9 cellular contexts compared by ENCODE assay signal in the genomic region with DNA sequence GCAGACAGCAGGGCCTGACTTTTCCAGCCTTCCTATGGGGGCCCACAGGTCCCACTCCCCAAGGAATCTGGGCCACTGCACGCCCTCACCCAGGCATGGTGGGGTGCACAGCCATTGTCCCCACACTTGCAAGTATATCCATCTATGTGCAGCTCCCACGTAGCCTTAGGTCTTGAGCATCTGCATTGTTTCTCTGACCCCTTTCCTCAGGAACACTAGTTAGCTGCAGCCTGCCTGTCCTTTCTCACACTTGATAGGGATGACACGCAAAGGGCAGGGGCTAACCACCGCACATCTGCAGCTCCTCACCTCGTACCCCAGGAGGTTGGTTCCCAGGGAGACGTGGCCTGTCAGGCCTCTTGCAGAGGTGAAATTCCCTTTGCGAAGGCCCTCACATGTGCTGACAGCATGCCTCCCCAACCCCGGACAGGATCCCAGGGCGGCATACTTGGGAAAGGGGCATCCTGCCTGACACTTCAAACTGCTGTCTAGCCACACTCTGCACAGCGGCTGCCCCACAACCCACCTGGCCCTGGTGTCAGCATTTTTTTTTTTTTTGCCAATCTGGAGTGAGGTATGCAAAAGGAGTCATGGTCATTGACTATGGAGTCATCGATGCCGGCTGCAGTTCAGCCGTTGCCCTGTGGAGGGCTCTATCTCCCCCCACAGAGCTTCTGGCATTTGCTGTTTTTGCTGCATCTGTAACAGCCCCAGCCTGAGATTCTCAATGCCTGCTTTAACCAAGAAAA. TPM values are rescaled to one million over a fixed set of nuclear protein-coding genes. Genes with fewer than 3 reads are reported as not detected.
DNase-seq lines count a peak whose midpoint lies in the region; ATAC-seq, FAIRE-seq and TF ChIP-seq lines count a peak whose summit lies in the region.
"Had no signal": no experiment of that assay in that cellular context is flagged by ENCODE, and none has a peak within 500 bp of the region (broad histone marks: within the 10 kb centered on the region; RNA-seq: fewer than 3 reads in every experiment).

No MANE protein-coding gene starts in this region.

- no peak for TF ChIP-seq RAD21 in HepG2 (CRISPR knock-in tag; IDR thresholded peaks at IDR 0.05)

- H3K4me3 ChIP-seq in HepG2 (replicated peaks in 1 of 3; ENCODE audit: insufficient read depth in 1 of 3, low read depth in 2 of 3, low read length in 3 of 3): peak overlapping the region in 1 of 3 experiments; percentile 23; a peak in 1 of 6 replicates
- no peak overlapping the region for H3K4me3 ChIP-seq in stomach

- intact Hi-C loops in HepG2 (cut with micrococcal nuclease; ENCODE audit: unreplicated experiment): no loop called here
- intact Hi-C loops in stomach (cut with DNase I; ENCODE audit: low total_unique reads): loop anchor here (10.0 kb wide), 1 partner anchor 185 kb away; no protein-coding TSS in a partner anchor

- FAIRE-seq in HepG2 (lab: Jason Lieb, UNC): peak; percentile 51
- FAIRE-seq: islet of Langerhans had no signal

- peak overlapping the region; percentile 46 to 95 (median 86) for H3K4me3 Mint-ChIP-seq in IgD-negative memory B cell
- peak overlapping the region; percentile 77 for H3K4me3 Mint-ChIP-seq in T-helper 17 cell
- no peak overlapping the region for H3K4me3 Mint-ChIP-seq in chondrocyte (ENCODE audit: unreplicated experiment)

- H4K20me1 ChIP-seq in HepG2 (ENCODE audit: insufficient read depth, low read length): peaks cover 9% of the 10 kb centered on the region; the same call in 1 of the 2 replicates

- TF ChIP-seq CTCF in chondrocyte (IDR thresholded peaks at IDR 0.05) (peak; percentile 79), HepG2 (CRISPR knock-in tag; IDR thresholded peaks at IDR 0.05) (peak; percentile 59), stomach (IDR thresholded peaks at IDR 0.05) (peak in 5 of 7 experiments; percentile 34 to 81 (median 58))

- BruUV-seq in HepG2 (replicated peaks; lab: Mats Ljungman, UMichigan): no TSS peak

- TF ChIP-seq POLR2A in HepG2 (IDR thresholded peaks at IDR 0.05; ENCODE audit: insufficient read depth in 1 of 2, low read depth in 2 of 2, low read length in 2 of 2) (no peak), stomach (IDR thresholded peaks at IDR 0.05) (no peak)

- in situ Hi-C loops in HepG2 (cut with HindIII; ENCODE audit: extremely low pct_ligation_motif_present, low pct_unique_long_range_greater_than_20kb): no loop called here

- WGBS in HepG2 (ENCODE audit: low lambda C conversion rate): 49% methylated on average over 10 of the region's 13 CpGs
- 48 to 53% (median 51%) methylated on average over 10 to 13 of the region's 13 CpGs for WGBS in stomach, 5 donors

- POLR2A ChIA-PET in HepG2 (lab: Yijun Ruan, JAX): no interaction called here

- H3K79me2 ChIP-seq in HepG2 (ENCODE audit: insufficient read depth, low read length): peaks cover 13% of the 10 kb centered on the region

- H3K27me3 Mint-ChIP-seq in IgD-negative memory B cell (no peaks in the 10 kb centered on the region), T-helper 17 cell (no peaks in the 10 kb centered on the region), chondrocyte (ENCODE audit: low read depth) (peaks cover 2% of the 10 kb centered on the region)

- no peak for TF ChIP-seq EP300 in HepG2 (IDR thresholded peaks at IDR 0.05; ENCODE audit: low read depth in 2 of 2, low read length in 2 of 2)
- no peak for TF ChIP-seq EP300 in HepG2 (CRISPR knock-in tag; IDR thresholded peaks at IDR 0.05; ENCODE audit: borderline replicate concordance)
- no peak for TF ChIP-seq EP300 in stomach (IDR thresholded peaks at IDR 0.05)

- H3K9me3 Mint-ChIP-seq in IgD-negative memory B cell (no peaks in the 10 kb centered on the region), chondrocyte (ENCODE audit: low read depth) (no peaks in the 10 kb centered on the region)

- peak overlapping the region; percentile 32 for H3K27ac ChIP-seq in HepG2 (ENCODE audit: extremely low read length, insufficient read depth, low read length)
- H3K27ac ChIP-seq in stomach: peak overlapping the region in 3 of 5 donors; percentile 25 to 85 (median 80)

- peak; percentile 29 for ATAC-seq in T-helper 17 cell
- peak; percentile 17 for ATAC-seq in HepG2
- no peak for ATAC-seq in GM21526 (IDR thresholded peaks at IDR 0.05; ENCODE audit: low FRiP score, unreplicated experiment)

- H3K4me1 Mint-ChIP-seq in IgD-negative memory B cell (peaks cover 11 to 33% (median 24%) of the 10 kb centered on the region in 3 donors), T-helper 17 cell (peaks cover 16% of the 10 kb centered on the region), chondrocyte (ENCODE audit: low read depth) (peaks cover 30% of the 10 kb centered on the region)

- DNase-seq in 8988T (peak; percentile 86), GDM1 (lab: John Stamatoyannopoulos, UW) (peak; percentile 22), T-helper 17 cell (no peak), chondrocyte (ENCODE audit: low spot score) (no peak), HepG2 (ENCODE audit: low spot score) (peak; percentile 45), stomach (no peak)

- CTCF ChIA-PET in HepG2 (lab: Yijun Ruan, JAX; ENCODE audit: low intra/inter-chr PET ratio, low total read pairs): no interaction called here

- H3K4me1 ChIP-seq in HepG2 (ENCODE audit: insufficient read depth, low read length): peaks cover 50% of the 10 kb centered on the region
- H3K4me1 ChIP-seq in stomach: peaks cover 28 to 64% (median 55%) of the 10 kb centered on the region in 4 donors

- H3K27me3 ChIP-seq in HepG2 (ENCODE audit: control insufficient read depth in 1 of 2, insufficient read depth in 2 of 2, low read length in 2 of 2): no peaks in the 10 kb centered on the region; a peak in 1 of 5 replicates
- peaks cover 0 to 3% (median 0%) of the 10 kb centered on the region in 3 donors for H3K27me3 ChIP-seq in stomach

- H3K36me3 Mint-ChIP-seq in IgD-negative memory B cell (no peaks in the 10 kb centered on the region), T-helper 17 cell (ENCODE audit: low read depth) (no peaks in the 10 kb centered on the region), chondrocyte (ENCODE audit: low read depth) (peaks cover 5% of the 10 kb centered on the region)

- no peaks in the 10 kb centered on the region for H3K9me3 ChIP-seq in T-helper 17 cell (ENCODE audit: control insufficient read depth, low read length, poor library complexity, severe bottlenecking)
- H3K9me3 ChIP-seq in HepG2 (ENCODE audit: low read length): no peaks in the 10 kb centered on the region
- H3K9me3 ChIP-seq in stomach: no peaks in the 10 kb centered on the region

- no peak overlapping the region for H3K9ac ChIP-seq in HepG2 (ENCODE audit: insufficient read depth, low read depth, low read length)

- no peak overlapping the region for H2AFZ ChIP-seq in HepG2 (ENCODE audit: low read length)

- peak overlapping the region in 2 of 3 donors; percentile 85 to 86 for H3K27ac Mint-ChIP-seq in IgD-negative memory B cell
- peak overlapping the region; percentile 19 for H3K27ac Mint-ChIP-seq in T-helper 17 cell
- no peak overlapping the region for H3K27ac Mint-ChIP-seq in chondrocyte (ENCODE audit: unreplicated experiment)

- peak overlapping the region; percentile 97 for H3K4me2 ChIP-seq in HepG2 (ENCODE audit: low read depth, low read length)

- H3K36me3 ChIP-seq in HepG2 (replicated peaks in 1 of 2; ENCODE audit: control insufficient read depth in 1 of 2, insufficient read depth in 2 of 2, low read length in 2 of 2) (peaks cover 4 to 9% of the 10 kb centered on the region in 2 experiments; a peak in 1 of 5 replicates), stomach (peaks cover 16 to 30% (median 25%) of the 10 kb centered on the region in 4 donors)

RNA-seq across cellular contexts. Expression of a gene that starts 5.0 kb away (rescaled TPM):
- polyA plus RNA-seq in IgD-negative memory B cell (29.3 TPM), HepG2 (2011; rRNA removed) (10.2 and 17.3 TPM in 2 replicates), stomach (10 to 100 TPM in 2 of 3 donors, 1 to 10 TPM in 1; 8.2 to 11.9 (median 10.7) TPM)
- total RNA-seq in T-helper 17 cell (10 to 100 TPM in 1 of 2 donors, 1 to 10 TPM in 1; 6.8 to 11.2 TPM), chondrocyte (15.0 to 24.2 TPM (median 17.8 TPM) in 3 replicates), HepG2 (2016; rRNA removed; fragmentation: Illumina TruSeq; extraction: Trizol) (23.0 and 29.0 TPM in 2 replicates), stomach (10 to 100 TPM in 3 of 5 donors, 1 to 10 TPM in 2; 2.3 to 26.8 (median 17.5) TPM)
- total RNA-seq in HepG2 (2016; cell fraction: cytosol; rRNA removed; fragmentation: Illumina TruSeq; extraction: Trizol; ENCODE audit: low read depth): 10.5 and 13.6 TPM in 2 replicates
- 21.9 and 31.1 TPM in 2 replicates for total RNA-seq in HepG2 (2016; cell fraction: insoluble cytoplasmic fraction; rRNA removed; fragmentation: Illumina TruSeq; extraction: Trizol)
- total RNA-seq in HepG2 (2016; cell fraction: membrane; rRNA removed; fragmentation: Illumina TruSeq; extraction: Trizol): 18.8 and 21.7 TPM in 2 replicates
- 21.3 and 26.3 TPM in 2 replicates for total RNA-seq in HepG2 (2016; cell fraction: nucleus; rRNA removed; fragmentation: Illumina TruSeq; extraction: Trizol)
- polyA plus RNA-seq in HepG2 (2011; cell fraction: cytosol; rRNA removed): 10.6 and 14.3 TPM in 2 replicates
- 44.8 and 46.2 TPM in 2 replicates for polyA plus RNA-seq in HepG2 (2011; cell fraction: nucleus; rRNA removed)
- polyA plus RNA-seq in HepG2 (2012): 9.4 and 10.9 TPM in 2 replicates
- 7.9 and 10.7 TPM in 2 replicates for polyA plus RNA-seq in HepG2 (2016; cell fraction: cytosol; fragmentation: Illumina TruSeq; extraction: Trizol; ENCODE audit: low read depth)
- polyA plus RNA-seq in HepG2 (2016; cell fraction: insoluble cytoplasmic fraction; fragmentation: Illumina TruSeq; extraction: Trizol; ENCODE audit: low read depth): 18.0 and 18.7 TPM in 2 replicates
- 11.6 and 12.6 TPM in 2 replicates for polyA plus RNA-seq in HepG2 (2016; cell fraction: membrane; fragmentation: Illumina TruSeq; extraction: Trizol; ENCODE audit: low read depth)
- 23.9 and 25.0 TPM in 2 replicates for polyA plus RNA-seq in HepG2 (2016; cell fraction: nucleus; fragmentation: Illumina TruSeq; extraction: Trizol; ENCODE audit: insufficient read depth, low read depth)
- polyA minus RNA-seq in HepG2 (2011; rRNA and poly(A)+ RNA removed; ENCODE audit: low replicate concordance): 88.6 and 93.9 TPM in 2 replicates
- 9.8 and 14.0 TPM in 2 replicates for polyA minus RNA-seq in HepG2 (2011; cell fraction: cytosol; rRNA and poly(A)+ RNA removed)
- polyA minus RNA-seq in HepG2 (2011; cell fraction: nucleus; rRNA and poly(A)+ RNA removed): 62.1 and 65.3 TPM in 2 replicates

RNA-seq across cellular contexts. Expression of a gene that starts 5.2 kb away (rescaled TPM):
- polyA plus RNA-seq in IgD-negative memory B cell: 42.9 TPM
- total RNA-seq in T-helper 17 cell: 10 to 100 TPM; 20.4 to 23.6 TPM
- total RNA-seq in chondrocyte: 22.5 to 30.9 TPM (median 23.5 TPM) in 3 replicates
- 25.1 and 25.8 TPM in 2 replicates for total RNA-seq in HepG2 (2016; rRNA removed; fragmentation: Illumina TruSeq; extraction: Trizol)
- total RNA-seq in HepG2 (2016; cell fraction: cytosol; rRNA removed; fragmentation: Illumina TruSeq; extraction: Trizol; ENCODE audit: low read depth): 10.1 and 13.3 TPM in 2 replicates
- total RNA-seq in HepG2 (2016; cell fraction: insoluble cytoplasmic fraction; rRNA removed; fragmentation: Illumina TruSeq; extraction: Trizol): 25.5 and 25.8 TPM in 2 replicates
- 17.9 and 18.3 TPM in 2 replicates for total RNA-seq in HepG2 (2016; cell fraction: membrane; rRNA removed; fragmentation: Illumina TruSeq; extraction: Trizol)
- 20.5 and 21.5 TPM in 2 replicates for total RNA-seq in HepG2 (2016; cell fraction: nucleus; rRNA removed; fragmentation: Illumina TruSeq; extraction: Trizol)
- 13.6 and 14.1 TPM in 2 replicates for polyA plus RNA-seq in HepG2 (2011; rRNA removed)
- 16.8 and 19.5 TPM in 2 replicates for polyA plus RNA-seq in HepG2 (2011; cell fraction: cytosol; rRNA removed)
- polyA plus RNA-seq in HepG2 (2011; cell fraction: nucleus; rRNA removed): 19.8 and 20.7 TPM in 2 replicates
- polyA plus RNA-seq in HepG2 (2012): 12.1 and 15.6 TPM in 2 replicates
- polyA plus RNA-seq in HepG2 (2016; cell fraction: cytosol; fragmentation: Illumina TruSeq; extraction: Trizol; ENCODE audit: low read depth): 4.7 and 6.2 TPM in 2 replicates
- polyA plus RNA-seq in HepG2 (2016; cell fraction: insoluble cytoplasmic fraction; fragmentation: Illumina TruSeq; extraction: Trizol; ENCODE audit: low read depth): 19.4 and 24.0 TPM in 2 replicates
- 10.9 and 11.7 TPM in 2 replicates for polyA plus RNA-seq in HepG2 (2016; cell fraction: membrane; fragmentation: Illumina TruSeq; extraction: Trizol; ENCODE audit: low read depth)
- polyA plus RNA-seq in HepG2 (2016; cell fraction: nucleus; fragmentation: Illumina TruSeq; extraction: Trizol; ENCODE audit: insufficient read depth, low read depth): 19.3 and 22.0 TPM in 2 replicates
- polyA minus RNA-seq in HepG2 (2011; rRNA and poly(A)+ RNA removed; ENCODE audit: low replicate concordance): 16.8 and 27.2 TPM in 2 replicates
- polyA minus RNA-seq in HepG2 (2011; cell fraction: cytosol; rRNA and poly(A)+ RNA removed): 8.8 and 9.6 TPM in 2 replicates
- 30.3 and 36.4 TPM in 2 replicates for polyA minus RNA-seq in HepG2 (2011; cell fraction: nucleus; rRNA and poly(A)+ RNA removed)
- 100 to 1,000 TPM in 1 of 5 donors, 10 to 100 TPM in 4; 24.8 to 117 (median 73.0) TPM for total RNA-seq in stomach
- polyA plus RNA-seq in stomach: 10 to 100 TPM; 13.7 to 20.8 (median 16.9) TPM

Comparison
In these comparisons a context has a peak if more than half of its experiments do, and no peak if none do; other contexts are left out.
1. DNase-seq: peak in 8988T (single experiment), GDM1 (single experiment) and HepG2 (single experiment); none in T-helper 17 cell (0 of 3), chondrocyte (single experiment) and stomach (single experiment).
2. Peak in every context shown above with its lines, with median percentiles within 50 percentile points of each other: CTCF ChIP-seq.